Comparison of ENCODE assay signal across 8 cellular contexts in the genomic region with DNA sequence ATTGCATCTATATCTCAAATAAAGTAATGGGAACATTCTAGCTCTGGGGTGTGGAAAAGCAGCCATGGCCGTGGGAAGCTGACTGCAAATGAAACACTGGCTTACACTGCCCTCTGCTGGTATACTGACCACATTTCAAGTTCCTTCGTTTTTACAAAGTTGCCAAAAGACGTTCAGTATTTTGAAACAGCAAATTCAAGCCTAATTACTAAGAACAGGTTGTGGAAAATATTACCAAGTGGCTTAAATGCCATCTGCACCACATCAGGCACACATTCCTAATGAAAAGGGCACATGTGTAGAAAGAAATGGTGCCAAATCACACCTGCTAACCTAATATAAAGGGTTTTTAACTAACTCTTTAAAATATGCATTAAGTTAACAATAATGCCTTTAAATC.
DNase-seq lines count a peak whose midpoint lies in the region; ATAC-seq and TF ChIP-seq lines count a peak whose summit lies in the region.

No MANE protein-coding gene starts in this region.

- H3K27ac ChIP-seq in colonic mucosa (no peak overlapping the region), liver (ENCODE audit: low read depth in 1 of 2, low read length in 2 of 2) (no peak overlapping the region)

- peak; percentile 8 to 40 for DNase-seq in activated CD4-positive, alpha-beta T cell treated with anti-CD3 and anti-CD28 coated beads for 24 hours (ENCODE audit: low read depth in 2 of 2)
- no peak for DNase-seq in activated CD4-positive, alpha-beta T cell treated with anti-CD3 and anti-CD28 coated beads for 1 hour
- DNase-seq in MV-4-11 (lab: John Stamatoyannopoulos, UW) (peak; percentile 44), T1000 (lab: John Stamatoyannopoulos, UW) (peak; percentile 16), colonic mucosa (peak; percentile 56)
- DNase-seq in stimulated activated CD4-positive, alpha-beta T cell treated with anti-CD3 and anti-CD28 coated beads, TNF-alpha, amount 100 ng/mL, for 4 hours (ENCODE audit: low read depth in 3 of 3), result peak in 2 of 3 experiments; percentile 3 to 40

- H3K27me3 ChIP-seq in colonic mucosa (no peaks in the 10 kb centered on the region), liver (ENCODE audit: control insufficient read depth in 4 of 4, insufficient read depth in 4 of 4, low read length in 3 of 4) (no peaks in the 10 kb centered on the region)

- H3K9me3 ChIP-seq in colonic mucosa (no peaks in the 10 kb centered on the region), liver (ENCODE audit: control insufficient read depth in 4 of 4, low read length in 3 of 4) (no peaks in the 10 kb centered on the region)

- H3K9ac ChIP-seq in colonic mucosa (ENCODE audit: low read depth in 2 of 2, low read length in 2 of 2) (no peak overlapping the region), liver (ENCODE audit: low read depth in 1 of 2, low read length in 2 of 2) (no peak overlapping the region)

- intact Hi-C loops in colonic mucosa (cut with DNase I), result loop anchor here (2.0 to 10.0 kb wide), 2 partner anchors 34 to 902 kb away; no protein-coding TSS in a partner anchor

- H3K36me3 ChIP-seq in colonic mucosa (no peaks in the 10 kb centered on the region), liver (ENCODE audit: control insufficient read depth in 4 of 4, insufficient read depth in 3 of 4, low read depth in 1 of 4, low read length in 3 of 4) (no peaks in the 10 kb centered on the region)

- TF ChIP-seq RAD21 in liver (IDR thresholded peaks at IDR 0.05), result peak; percentile 90 to 95

- H3K4me3 ChIP-seq in colonic mucosa (no peak overlapping the region), liver (ENCODE audit: low read depth in 1 of 3, low read length in 3 of 3) (no peak overlapping the region)

- 2% methylated on average over 3 of the region's 3 CpGs for WGBS in liver

- no peak for ATAC-seq in HG02852 (IDR thresholded peaks at IDR 0.05; ENCODE audit: unreplicated experiment)

- TF ChIP-seq CTCF in colonic mucosa (IDR thresholded peaks at IDR 0.05), result peak; percentile 80
- TF ChIP-seq CTCF in liver (IDR thresholded peaks at IDR 0.05; ENCODE audit: low read depth, low read length, missing input control), result peak; percentile 82

- H3K4me1 ChIP-seq in colonic mucosa, result no peaks in the 10 kb centered on the region
- H3K4me1 ChIP-seq in liver (ENCODE audit: control insufficient read depth in 4 of 4, insufficient read depth in 4 of 4, low read length in 3 of 4), result peaks cover 0 to 2% (median 0%) of the 10 kb centered on the region in 4 donors

TF ChIP-seq in liver, 16 proteins besides CTCF, POLR2A, EP300 and RAD21:
- no peak for TF ChIP-seq HNF4A (conservative IDR thresholded peaks at IDR 0.05)
- TF ChIP-seq FOXA1 (IDR thresholded peaks at IDR 0.05), result no peak
- TF ChIP-seq YY1 (IDR thresholded peaks at IDR 0.05), result peak; percentile 42
